25 cellular contexts compared by ENCODE assay signal in genomic region chr13:71033026-71033425, GRCh38.
"Had no signal": no experiment of that assay in that cellular context is flagged by ENCODE, and none has a peak within 500 bp of the region (broad histone marks: within the 10 kb centered on the region; RNA-seq: fewer than 3 reads in every experiment).

No MANE protein-coding gene starts in this region.

- H3K27me3 ChIP-seq: brain microvascular endothelial cell, esophagus squamous epithelium had no signal

- H3K27ac ChIP-seq: brain microvascular endothelial cell, coronary artery, dorsolateral prefrontal cortex, esophagus squamous epithelium had no signal

- DNase-seq: activated CD4-positive, alpha-beta memory T cell treated with anti-CD3 and anti-CD28 coated beads, Interleukin-2, amount 10 ng/mL, durations not matched to agents 7 days and 5 days; activated CD4-positive, alpha-beta T cell treated with anti-CD3 and anti-CD28 coated beads for 1 hour; activated CD4-positive, alpha-beta T cell treated with anti-CD3 and anti-CD28 coated beads for 4 hours; activated CD4-positive, alpha-beta T cell treated with anti-CD3 and anti-CD28 coated beads, Interleukin-2, amount 10 ng/mL, durations not matched to agents 7 days and 5 days; activated CD4-positive, alpha-beta T cell treated with anti-CD3 and anti-CD28 coated beads, Interleukin-2, amount 50 U/mL, for 4 hours; activated CD4-positive, CD25-positive, alpha-beta regulatory T cell; activated CD8-positive, alpha-beta memory T cell treated with anti-CD3 and anti-CD28 coated beads, Interleukin-2, amount 50 U/mL, for 48 hours; activated gamma-delta T cell; activated naive CD4-positive, alpha-beta T cell; activated naive CD4-positive, alpha-beta T cell treated with anti-CD3 and anti-CD28 coated beads, Interleukin-2, amount 10 ng/mL, durations not matched to agents 7 days and 5 days; activated naive CD8-positive, alpha-beta T cell treated with anti-CD3 and anti-CD28 coated beads, Interleukin-2, amount 10 ng/mL, durations not matched to agents 7 days and 5 days; activated T-cell treated with anti-CD3 and anti-CD28 coated beads for 4 hours; activated T-cell treated with anti-CD3 and anti-CD28 coated beads, Interleukin-2, amount 50 U/mL, for 24 hours; activated T-cell treated with anti-CD3 and anti-CD28 coated beads, Interleukin-2, amount 50 U/mL, for 72 hours; brain microvascular endothelial cell; dorsolateral prefrontal cortex; effector memory CD4-positive, alpha-beta T cell; endodermal cell; erythroblast; esophagus squamous epithelium; foreskin melanocyte; T-helper 1 cell; T-helper 17 cell had no signal

- ATAC-seq: activated naive CD4-positive, alpha-beta T cell treated with anti-CD3 and anti-CD28 coated beads, Interleukin-2, amount 50 U/mL, for 72 hours; activated T-cell treated with anti-CD3 and anti-CD28 coated beads, Interleukin-2, amount 50 U/mL, for 72 hours; T-helper 17 cell had no signal

- H3K36me3 ChIP-seq: brain microvascular endothelial cell, esophagus squamous epithelium had no signal

- H3K4me3 ChIP-seq: coronary artery, dorsolateral prefrontal cortex, esophagus squamous epithelium had no signal

- H3K4me1 ChIP-seq: esophagus squamous epithelium had no signal
